ENCODE assay signal across 10 cellular contexts in the genomic region with DNA sequence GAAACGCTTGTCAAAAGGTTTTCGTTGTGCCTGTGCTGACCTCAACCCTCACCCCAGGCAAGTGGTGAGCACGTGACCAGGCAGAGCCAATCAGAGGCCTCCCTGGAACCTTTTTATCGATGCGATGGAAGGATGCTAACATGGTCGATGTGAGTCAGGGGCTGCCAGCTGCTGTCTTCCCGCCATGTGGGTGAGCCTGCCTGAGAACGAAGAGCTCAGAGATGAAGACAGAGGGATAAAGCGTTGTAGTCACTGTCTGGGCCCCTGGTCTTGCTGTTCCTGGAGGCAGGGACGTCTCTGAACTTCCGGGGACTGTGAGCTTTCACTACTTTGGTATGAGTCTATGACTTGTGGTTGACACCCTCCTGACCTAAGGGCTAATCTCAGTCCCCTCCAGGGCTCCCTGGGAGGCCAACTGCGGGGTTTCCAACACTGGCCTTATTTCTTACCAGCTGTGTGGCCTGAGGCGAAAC. TPM values are rescaled to one million over a fixed set of nuclear protein-coding genes. Genes with fewer than 3 reads are reported as not detected.
A peak's percentile ranks its signal among the peaks of the same experiment; 100 is the strongest.
DNase-seq lines count a peak whose midpoint lies in the region; ATAC-seq, FAIRE-seq and TF ChIP-seq lines count a peak whose summit lies in the region.
"Had no signal": no experiment of that assay in that cellular context is flagged by ENCODE, and none has a peak within 500 bp of the region (broad histone marks: within the 10 kb centered on the region; RNA-seq: fewer than 3 reads in every experiment).

No MANE protein-coding gene starts in this region.

- no peak for TF ChIP-seq POLR2A in GM12891 (IDR thresholded peaks at IDR 0.05; ENCODE audit: low read depth, low read length)

- H3K9me3 Mint-ChIP-seq in HFFc6 (peaks cover 24% of the 10 kb centered on the region), endodermal cell (peaks cover 15% of the 10 kb centered on the region)

- H3K4me3 Mint-ChIP-seq in HFFc6 = peak overlapping the region; percentile 50
- no peak overlapping the region for H3K4me3 Mint-ChIP-seq in endodermal cell

- 68 to 73% methylated on average over 10 to 13 of the region's 13 CpGs for WGBS in endodermal cell (ENCODE audit: insufficient coverage in 1 of 2, insufficient read length in 1 of 2), 2 experiments

- peaks cover 14% of the 10 kb centered on the region for H3K9me3 ChIP-seq in endodermal cell (ENCODE audit: control insufficient read depth, low read length)

- no peak overlapping the region for H3K4me3 ChIP-seq in endodermal cell (ENCODE audit: low read length)

- H3K27ac Mint-ChIP-seq in HFFc6 = no peak overlapping the region; the same call in 1 of the 2 replicates
- H3K27ac Mint-ChIP-seq in endodermal cell = no peak overlapping the region

- TF ChIP-seq CTCF in HFFc6 (IDR thresholded peaks at IDR 0.05) = no peak
- TF ChIP-seq CTCF in endodermal cell (conservative IDR thresholded peaks at IDR 0.05) = no peak

- H3K27me3 ChIP-seq in endodermal cell (ENCODE audit: control insufficient read depth, insufficient read depth, low read length, poor library complexity, severe bottlenecking) = no peaks in the 10 kb centered on the region

- no peak for ATAC-seq in HG03432 (IDR thresholded peaks at IDR 0.05; ENCODE audit: unreplicated experiment)
- ATAC-seq: SK-N-SH treated with all-trans-retinoic acid at 6 μM for 48 hours had no signal

- no peak for FAIRE-seq in GM12891 (lab: Jason Lieb, UNC)

- no peak for DNase-seq in HFFc6
- DNase-seq in activated CD4-positive, alpha-beta T cell treated with anti-CD3 and anti-CD28 coated beads, Interleukin-2, amount 50 U/mL, for 4 hours = peak; percentile 64 to 66
- DNase-seq in endodermal cell = peak; percentile 88
- peak; percentile 47 to 70 for DNase-seq in stimulated activated CD4-positive, alpha-beta T cell treated with anti-CD3 and anti-CD28 coated beads, Interleukin-15, amount 100 ng/mL, for 48 hours (ENCODE audit: low read depth in 2 of 2)
- DNase-seq in NCI-H2171 treated with DMSO at 0.1 percent for 48 hours (lab: John Stamatoyannopoulos, UW) = no peak
- DNase-seq in HuH-7 (ENCODE audit: low spot score) = no peak
- DNase-seq in GM12891 (ENCODE audit: insufficient read length, low spot score) = no peak
- DNase-seq: cortex of kidney had no signal

- H3K4me1 ChIP-seq in endodermal cell (ENCODE audit: control insufficient read depth, insufficient read depth, low read length) = no peaks in the 10 kb centered on the region

- peaks cover 6% of the 10 kb centered on the region for H3K27me3 Mint-ChIP-seq in HFFc6 (ENCODE audit: insufficient read depth)
- H3K27me3 Mint-ChIP-seq in endodermal cell (ENCODE audit: insufficient read depth) = peaks cover 9% of the 10 kb centered on the region

- no peak overlapping the region for H3K27ac ChIP-seq in endodermal cell (ENCODE audit: low read depth, low read length)

- H3K36me3 ChIP-seq in endodermal cell (ENCODE audit: control insufficient read depth, insufficient read depth, low read length) = no peaks in the 10 kb centered on the region

- peaks cover 19% of the 10 kb centered on the region for H3K36me3 Mint-ChIP-seq in HFFc6 (ENCODE audit: low read depth)
- H3K36me3 Mint-ChIP-seq in endodermal cell (ENCODE audit: low read depth) = peaks cover 17% of the 10 kb centered on the region

- H3K4me1 Mint-ChIP-seq in HFFc6 (ENCODE audit: low read depth) (peaks cover 16% of the 10 kb centered on the region), endodermal cell (peaks cover 12% of the 10 kb centered on the region)

- H3K9ac ChIP-seq in endodermal cell (ENCODE audit: extremely low read depth, low read length, poor library complexity, severe bottlenecking) = no peak overlapping the region

TF ChIP-seq in GM12891, 5 proteins besides CTCF, POLR2A, EP300 and RAD21:
- no peak for TF ChIP-seq SPI1 (IDR thresholded peaks at IDR 0.05; ENCODE audit: low read depth, low read length)
- no peak for TF ChIP-seq PAX5 (IDR thresholded peaks at IDR 0.05; ENCODE audit: insufficient read depth, low read length, severe bottlenecking)
- TF ChIP-seq TAF1 (IDR thresholded peaks at IDR 0.05; ENCODE audit: low read depth, low read length) = no peak
- TF ChIP-seq POU2F2 (IDR thresholded peaks at IDR 0.05; ENCODE audit: low read depth, low read length) = no peak
- TF ChIP-seq POLR2AphosphoS5 (IDR thresholded peaks at IDR 0.05; ENCODE audit: low read depth, low read length) = no peak

RNA-seq across cellular contexts. Expression of a gene that starts 18.6 kb away (rescaled TPM):
- total RNA-seq in HFFc6 (2021; fragmentation: NEBNext Ultra II Directional; extraction: Animal tissue kit (Norgen Biotek cat#: 25700)) = 1 to 10 TPM; 3.5 to 5.2 (median 4.5) TPM
- 100 to 1,000 TPM; 124 to 139 TPM for total RNA-seq in endodermal cell
- polyA plus RNA-seq in endodermal cell (2013, experiment 1 of 2) = 68.6 TPM
- 67.9 TPM for polyA plus RNA-seq in endodermal cell (2013, experiment 2 of 2)
- polyA plus RNA-seq in GM12891 (2012; ENCODE audit: low read depth, missing spikeins) = 35.0 TPM

Comparison
In these comparisons a context has a peak if more than half of its experiments do, and no peak if none do; other contexts are left out.
1. DNase-seq: peak in activated CD4-positive, alpha-beta T cell treated with anti-CD3 and anti-CD28 coated beads, Interleukin-2, amount 50 U/mL, for 4 hours (2 of 2), endodermal cell (single experiment) and stimulated activated CD4-positive, alpha-beta T cell treated with anti-CD3 and anti-CD28 coated beads, Interleukin-15, amount 100 ng/mL, for 48 hours (2 of 2); none in HFFc6 (single experiment), NCI-H2171 treated with DMSO at 0.1 percent for 48 hours (single experiment), HuH-7 (single experiment) and GM12891 (single experiment).
2. RNA of a gene that starts 18.6 kb away (total RNA-seq): 124 to 139 TPM in endodermal cell; 3.5 to 5.2 TPM in HFFc6; every median in the first group is over 10 times any median in the second.